Comparison of ENCODE assay signal across 2 cellular contexts in genomic region chr14:61472025-61472672, GRCh38.
A peak's percentile ranks its signal among the peaks of the same experiment; 100 is the strongest.
TF ChIP-seq lines count a peak whose summit lies in the region.

No MANE protein-coding gene starts in this region.

TF ChIP-seq in HepG2, 621 proteins besides CTCF, POLR2A, EP300 and RAD21 (continued from another document and continues in another):
- TF ChIP-seq FOXA3 (CRISPR knock-in tag; IDR thresholded peaks at IDR 0.05) (peak; percentile 14; the same call in 1 of the 2 replicates), RFXANK (CRISPR knock-in tag; IDR thresholded peaks at IDR 0.05) (no peak), CEBPG (CRISPR knock-in tag; IDR thresholded peaks at IDR 0.05) (peak; percentile 61; the same call in 1 of the 2 replicates), ZFP36L1 (CRISPR knock-in tag; IDR thresholded peaks at IDR 0.05) (no peak), MEF2D (CRISPR knock-in tag; IDR thresholded peaks at IDR 0.05) (no peak), RXRB (CRISPR knock-in tag; IDR thresholded peaks at IDR 0.05; ENCODE audit: borderline replicate concordance) (0 out of 2 replicates have a peak, but pooled peaks have one; percentile 13), TIGD3 (CRISPR knock-in tag; IDR thresholded peaks at IDR 0.05; ENCODE audit: borderline replicate concordance) (no peak), HDAC1 (CRISPR knock-in tag; IDR thresholded peaks at IDR 0.05) (no peak), ATAD3A (CRISPR knock-in tag; IDR thresholded peaks at IDR 0.05) (no peak), TFE3 (CRISPR knock-in tag; IDR thresholded peaks at IDR 0.05) (no peak), SYNCRIP (IDR thresholded peaks at IDR 0.05; ENCODE audit: insufficient read depth, low read depth, low read length) (no peak), ZNF644 (CRISPR knock-in tag; IDR thresholded peaks at IDR 0.05; ENCODE audit: low read depth) (0 out of 2 replicates have a peak, but pooled peaks have one; percentile 39), THYN1 (CRISPR knock-in tag; IDR thresholded peaks at IDR 0.05; ENCODE audit: borderline replicate concordance, low read depth) (no peak), SNAPC5 (CRISPR knock-in tag; IDR thresholded peaks at IDR 0.05; ENCODE audit: borderline replicate concordance) (no peak), SMAD3 (CRISPR knock-in tag; IDR thresholded peaks at IDR 0.05) (no peak), SOX13 (IDR thresholded peaks at IDR 0.05) (no peak), SOX13 (CRISPR knock-in tag; conservative IDR thresholded peaks at IDR 0.05 in 1 of 2, IDR thresholded peaks at IDR 0.05 in 1 of 2) (peak in 1 of 2 experiments; percentile 39; a peak in 1 of 4 replicates), ZNF235 (CRISPR knock-in tag; IDR thresholded peaks at IDR 0.05; ENCODE audit: borderline replicate concordance) (no peak), SRF (IDR thresholded peaks at IDR 0.05; ENCODE audit: low read depth, low read length) (peak; percentile 81; the same call in 1 of the 2 replicates), MED1 (CRISPR knock-in tag; IDR thresholded peaks at IDR 0.05) (peak; percentile 51), ZNF317 (CRISPR knock-in tag; IDR thresholded peaks at IDR 0.05) (no peak), NCOA5 (CRISPR knock-in tag; IDR thresholded peaks at IDR 0.05) (no peak), SAP130 (CRISPR knock-in tag; IDR thresholded peaks at IDR 0.05; ENCODE audit: low read depth) (peak; percentile 53), GATAD2A (CRISPR knock-in tag; IDR thresholded peaks at IDR 0.05) (peak; percentile 43; the same call in 1 of the 2 replicates), TEAD3 (CRISPR knock-in tag; optimal IDR thresholded peaks at IDR 0.05; ENCODE audit: borderline replicate concordance) (no peak)
- TF ChIP-seq, protein P1, sequence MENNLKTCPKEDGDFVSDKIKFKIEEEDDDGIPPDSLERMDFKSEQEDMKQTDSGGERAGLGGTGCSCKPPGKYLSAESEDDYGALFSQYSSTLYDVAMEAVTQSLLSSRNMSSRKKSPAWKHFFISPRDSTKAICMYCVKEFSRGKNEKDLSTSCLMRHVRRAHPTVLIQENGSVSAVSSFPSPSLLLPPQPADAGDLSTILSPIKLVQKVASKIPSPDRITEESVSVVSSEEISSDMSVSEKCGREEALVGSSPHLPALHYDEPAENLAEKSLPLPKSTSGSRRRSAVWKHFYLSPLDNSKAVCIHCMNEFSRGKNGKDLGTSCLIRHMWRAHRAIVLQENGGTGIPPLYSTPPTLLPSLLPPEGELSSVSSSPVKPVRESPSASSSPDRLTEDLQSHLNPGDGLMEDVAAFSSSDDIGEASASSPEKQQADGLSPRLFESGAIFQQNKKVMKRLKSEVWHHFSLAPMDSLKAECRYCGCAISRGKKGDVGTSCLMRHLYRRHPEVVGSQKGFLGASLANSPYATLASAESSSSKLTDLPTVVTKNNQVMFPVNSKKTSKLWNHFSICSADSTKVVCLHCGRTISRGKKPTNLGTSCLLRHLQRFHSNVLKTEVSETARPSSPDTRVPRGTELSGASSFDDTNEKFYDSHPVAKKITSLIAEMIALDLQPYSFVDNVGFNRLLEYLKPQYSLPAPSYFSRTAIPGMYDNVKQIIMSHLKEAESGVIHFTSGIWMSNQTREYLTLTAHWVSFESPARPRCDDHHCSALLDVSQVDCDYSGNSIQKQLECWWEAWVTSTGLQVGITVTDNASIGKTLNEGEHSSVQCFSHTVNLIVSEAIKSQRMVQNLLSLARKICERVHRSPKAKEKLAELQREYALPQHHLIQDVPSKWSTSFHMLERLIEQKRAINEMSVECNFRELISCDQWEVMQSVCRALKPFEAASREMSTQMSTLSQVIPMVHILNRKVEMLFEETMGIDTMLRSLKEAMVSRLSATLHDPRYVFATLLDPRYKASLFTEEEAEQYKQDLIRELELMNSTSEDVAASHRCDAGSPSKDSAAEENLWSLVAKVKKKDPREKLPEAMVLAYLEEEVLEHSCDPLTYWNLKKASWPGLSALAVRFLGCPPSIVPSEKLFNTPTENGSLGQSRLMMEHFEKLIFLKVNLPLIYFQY (CRISPR knock-in tag; IDR thresholded peaks at IDR 0.05; ENCODE audit: borderline replicate concordance), result no peak
- TF ChIP-seq, protein P2, sequence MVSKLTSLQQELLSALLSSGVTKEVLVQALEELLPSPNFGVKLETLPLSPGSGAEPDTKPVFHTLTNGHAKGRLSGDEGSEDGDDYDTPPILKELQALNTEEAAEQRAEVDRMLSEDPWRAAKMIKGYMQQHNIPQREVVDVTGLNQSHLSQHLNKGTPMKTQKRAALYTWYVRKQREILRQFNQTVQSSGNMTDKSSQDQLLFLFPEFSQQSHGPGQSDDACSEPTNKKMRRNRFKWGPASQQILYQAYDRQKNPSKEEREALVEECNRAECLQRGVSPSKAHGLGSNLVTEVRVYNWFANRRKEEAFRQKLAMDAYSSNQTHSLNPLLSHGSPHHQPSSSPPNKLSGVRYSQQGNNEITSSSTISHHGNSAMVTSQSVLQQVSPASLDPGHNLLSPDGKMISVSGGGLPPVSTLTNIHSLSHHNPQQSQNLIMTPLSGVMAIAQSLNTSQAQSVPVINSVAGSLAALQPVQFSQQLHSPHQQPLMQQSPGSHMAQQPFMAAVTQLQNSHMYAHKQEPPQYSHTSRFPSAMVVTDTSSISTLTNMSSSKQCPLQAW (CRISPR knock-in tag; IDR thresholded peaks at IDR 0.05), result no peak

TF ChIP-seq in HEK293T, 16 proteins besides CTCF, POLR2A, EP300 and RAD21 (continued from another document):
- TF ChIP-seq TARDBP (IDR thresholded peaks at IDR 0.05), result no peak
- no peak for TF ChIP-seq NFRKB (IDR thresholded peaks at IDR 0.05)
- no peak for TF ChIP-seq FOXA1 (IDR thresholded peaks at IDR 0.05)
- TF ChIP-seq CTBP1 (IDR thresholded peaks at IDR 0.05; ENCODE audit: borderline replicate concordance), result no peak
- no peak for TF ChIP-seq SP1 (IDR thresholded peaks at IDR 0.05)
- no peak for TF ChIP-seq ARNT (IDR thresholded peaks at IDR 0.05)
- no peak for TF ChIP-seq BHLHE40 (IDR thresholded peaks at IDR 0.05; ENCODE audit: borderline replicate concordance)
- no peak for TF ChIP-seq FOXK2 (IDR thresholded peaks at IDR 0.05)
- TF ChIP-seq LEF1 (IDR thresholded peaks at IDR 0.05; ENCODE audit: borderline replicate concordance), result no peak
- no peak for TF ChIP-seq L3MBTL2 (conservative IDR thresholded peaks at IDR 0.05)
- TF ChIP-seq FOXM1 (IDR thresholded peaks at IDR 0.05; ENCODE audit: borderline replicate concordance), result no peak
- no peak for TF ChIP-seq SUZ12 (IDR thresholded peaks at IDR 0.05)
- no peak for TF ChIP-seq ELF4 (IDR thresholded peaks at IDR 0.05)
